ENCODE assay signal across 10 cellular contexts in genomic region chr12:46160081-46160980, GRCh38.
DNase-seq lines count a peak whose midpoint lies in the region; ATAC-seq and TF ChIP-seq lines count a peak whose summit lies in the region.
"Had no signal": no experiment of that assay in that cellular context is flagged by ENCODE, and none has a peak within 500 bp of the region (broad histone marks: within the 10 kb centered on the region; RNA-seq: fewer than 3 reads in every experiment).

No MANE protein-coding gene starts in this region.

- H3K9me3 Mint-ChIP-seq in activated B cell treated with CpG ODN at 0.5 μM for 24 hours = peaks cover 8% of the 10 kb centered on the region

- H3K27ac Mint-ChIP-seq in activated B cell treated with CpG ODN at 0.5 μM for 24 hours (peak overlapping the region; percentile 5), T-helper 17 cell (no peak overlapping the region)

- POLR2A ChIA-PET in activated B cell treated with CpG ODN at 0.5 μM for 24 hours (lab: Charles Lee) = interaction anchor here (0.6 to 3.0 kb wide), 5 partner anchors 9 to 109 kb away, joined by 3 to 14 read pairs (median 3); partner anchors contain the start of gene SLC38A1

- TF ChIP-seq CTCF in activated B cell treated with CpG ODN at 0.5 μM for 24 hours (IDR thresholded peaks at IDR 0.05) (no peak), kidney epithelial cell (IDR thresholded peaks at IDR 0.05; ENCODE audit: insufficient read depth, low read length, poor library complexity, severe bottlenecking) (no peak), upper lobe of left lung (IDR thresholded peaks at IDR 0.05) (no peak)

- CTCF ChIA-PET in activated B cell treated with CpG ODN at 0.5 μM for 24 hours (lab: Charles Lee) = interaction anchor here (0.5 to 1.7 kb wide), 5 partner anchors 16 to 143 kb away, joined by 3 to 4 read pairs (median 3); no protein-coding TSS in a partner anchor

- ATAC-seq in activated B cell treated with CpG ODN at 0.5 μM for 24 hours (ENCODE audit: low read depth) (peak; percentile 50), upper lobe of left lung (ENCODE audit: low FRiP score in 2 of 2) (peak; percentile 44 to 46), T-helper 17 cell (no peak)

- no peak overlapping the region for H3K4me3 ChIP-seq in kidney epithelial cell (ENCODE audit: low read depth, low read length)
- H3K4me3 ChIP-seq in upper lobe of left lung = no peak overlapping the region

- H3K4me3 Mint-ChIP-seq in activated B cell treated with CpG ODN at 0.5 μM for 24 hours (no peak overlapping the region), T-helper 17 cell (no peak overlapping the region)

- TF ChIP-seq EP300 in upper lobe of left lung (IDR thresholded peaks at IDR 0.05) = no peak

- H3K27me3 ChIP-seq in kidney epithelial cell (ENCODE audit: control insufficient read depth, insufficient read depth, low read length) (no peaks in the 10 kb centered on the region), upper lobe of left lung (no peaks in the 10 kb centered on the region)

- no peaks in the 10 kb centered on the region for H3K9me3 ChIP-seq in upper lobe of left lung
- no peaks in the 10 kb centered on the region for H3K9me3 ChIP-seq in T-helper 17 cell (ENCODE audit: control insufficient read depth, low read length, poor library complexity, severe bottlenecking)

- WGBS in upper lobe of left lung, 2 donors = 57 to 58% methylated on average over 10 of the region's 10 CpGs

- peak; percentile 19 for DNase-seq in NCI-H2196 (lab: John Stamatoyannopoulos, UW; ENCODE audit: unreplicated experiment)
- DNase-seq in NCI-H2196 treated with DMSO at 0.1 percent for 48 hours (lab: John Stamatoyannopoulos, UW; ENCODE audit: unreplicated experiment) = no peak
- DNase-seq in activated B cell treated with CpG ODN at 0.5 μM for 24 hours = no peak
- DNase-seq in kidney epithelial cell (ENCODE audit: low read depth) = peak; percentile 92
- peak in 1 of 2 donors; percentile 31 for DNase-seq in upper lobe of left lung
- DNase-seq in AML-193 (lab: John Stamatoyannopoulos, UW) = no peak
- DNase-seq in COLO829 (ENCODE audit: low spot score) = no peak
- no peak for DNase-seq in T-helper 17 cell
- DNase-seq: effector CD8-positive, alpha-beta T cell; stimulated activated CD4-positive, alpha-beta T cell treated with anti-CD3 and anti-CD28 coated beads, Interleukin-4, amount 100 ng/mL, for 1 hour had no signal

- intact Hi-C loops in activated B cell treated with CpG ODN at 0.5 μM for 24 hours (cut with micrococcal nuclease) = loop anchor here (2.0 kb wide), 1 partner anchor 14 kb away; no protein-coding TSS in a partner anchor

- peaks cover 27% of the 10 kb centered on the region for H3K4me1 Mint-ChIP-seq in activated B cell treated with CpG ODN at 0.5 μM for 24 hours
- H3K4me1 Mint-ChIP-seq in T-helper 17 cell = peaks cover 2% of the 10 kb centered on the region

- H3K4me1 ChIP-seq in upper lobe of left lung = peaks cover 0 to 14% (median 3%) of the 10 kb centered on the region in 4 donors

- H3K27me3 Mint-ChIP-seq in activated B cell treated with CpG ODN at 0.5 μM for 24 hours = no peaks in the 10 kb centered on the region
- no peaks in the 10 kb centered on the region for H3K27me3 Mint-ChIP-seq in T-helper 17 cell

- TF ChIP-seq POLR2A in upper lobe of left lung (IDR thresholded peaks at IDR 0.05) = no peak

- H3K36me3 ChIP-seq in kidney epithelial cell (ENCODE audit: control insufficient read depth, insufficient read depth, low read length) (no peaks in the 10 kb centered on the region), upper lobe of left lung (no peaks in the 10 kb centered on the region)

- peak overlapping the region in 3 of 4 donors; percentile 0 to 23 (median 2) for H3K27ac ChIP-seq in upper lobe of left lung

- H3K36me3 Mint-ChIP-seq in activated B cell treated with CpG ODN at 0.5 μM for 24 hours (ENCODE audit: low read depth) = peaks cover 4% of the 10 kb centered on the region
- H3K36me3 Mint-ChIP-seq in T-helper 17 cell (ENCODE audit: low read depth) = no peaks in the 10 kb centered on the region

Comparison
In these comparisons a context has a peak if more than half of its experiments do, and no peak if none do; other contexts are left out.
1. DNase-seq: peak in NCI-H2196 (single experiment) and kidney epithelial cell (single experiment); none in NCI-H2196 treated with DMSO at 0.1 percent for 48 hours (single experiment), activated B cell treated with CpG ODN at 0.5 μM for 24 hours (single experiment), AML-193 (0 of 2), COLO829 (single experiment) and T-helper 17 cell (0 of 3).